Comparison of ENCODE assay signal across 10 cellular contexts in the genomic region with DNA sequence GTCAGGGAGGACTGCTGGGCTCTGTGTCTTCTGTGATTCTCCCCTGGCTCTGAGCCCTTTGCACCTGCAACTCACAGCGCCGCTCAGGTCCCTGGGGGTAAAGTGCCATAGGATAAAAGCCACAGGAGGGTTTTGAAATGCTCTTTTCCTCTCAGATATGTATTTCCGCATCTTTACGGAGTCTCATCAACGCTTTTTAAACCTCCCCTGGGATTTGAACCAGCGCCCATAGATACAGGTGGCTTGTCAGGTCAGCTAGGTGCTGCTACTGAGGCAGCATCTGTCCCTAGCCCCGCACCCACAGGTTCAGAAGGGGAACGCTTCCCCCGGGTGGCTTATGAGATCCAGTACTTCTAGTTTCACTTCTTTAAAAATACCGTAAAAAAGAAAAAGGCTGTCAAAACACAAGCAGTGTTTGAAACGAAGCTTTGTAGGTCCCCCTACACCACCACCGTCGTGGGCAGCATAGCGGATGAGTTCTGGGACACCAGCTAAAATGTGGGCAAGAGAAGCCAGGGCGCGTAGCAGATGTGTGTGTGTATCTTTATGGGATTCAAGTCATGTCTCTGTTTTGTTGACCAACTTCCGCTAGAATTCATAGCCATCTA.
DNase-seq lines count a peak whose midpoint lies in the region; ATAC-seq and TF ChIP-seq lines count a peak whose summit lies in the region.
"Had no signal": no experiment of that assay in that cellular context is flagged by ENCODE, and none has a peak within 500 bp of the region (broad histone marks: within the 10 kb centered on the region; RNA-seq: fewer than 3 reads in every experiment).

No MANE protein-coding gene starts in this region.

- H3K4me3 Mint-ChIP-seq in endodermal cell, result no peak overlapping the region

- in situ Hi-C loops in GM13977 (cut with MboI; ENCODE audit: low pct_unique_long_range_greater_than_20kb, low sequenced_read_pairs, unreplicated experiment), result loop anchor here (10.0 kb wide), 1 partner anchor 244 kb away; no protein-coding TSS in a partner anchor

- H3K36me3 ChIP-seq in endodermal cell (ENCODE audit: control insufficient read depth, insufficient read depth, low read length), result peaks cover 16% of the 10 kb centered on the region

- peak overlapping the region; percentile 52 for H3K27ac Mint-ChIP-seq in endodermal cell

- no peak for TF ChIP-seq CTCF in GM13977 (IDR thresholded peaks at IDR 0.05; ENCODE audit: extremely low read depth, insufficient read depth, missing control alignments)
- no peak for TF ChIP-seq CTCF in endodermal cell (conservative IDR thresholded peaks at IDR 0.05)

- peaks cover 5% of the 10 kb centered on the region for H3K4me1 Mint-ChIP-seq in endodermal cell

- H3K36me3 Mint-ChIP-seq in endodermal cell (ENCODE audit: low read depth), result peaks cover 30% of the 10 kb centered on the region

- no peak overlapping the region for H3K4me3 ChIP-seq in endodermal cell (ENCODE audit: low read length)

- H3K27me3 Mint-ChIP-seq in endodermal cell (ENCODE audit: insufficient read depth), result no peaks in the 10 kb centered on the region

- no peaks in the 10 kb centered on the region for H3K9me3 ChIP-seq in endodermal cell (ENCODE audit: control insufficient read depth, low read length)

- no peaks in the 10 kb centered on the region for H3K4me1 ChIP-seq in endodermal cell (ENCODE audit: control insufficient read depth, insufficient read depth, low read length)

- H3K9me3 Mint-ChIP-seq in endodermal cell, result no peaks in the 10 kb centered on the region

- 95 to 97% methylated on average over 15 to 17 of the region's 17 CpGs for WGBS in endodermal cell (ENCODE audit: insufficient coverage in 1 of 2, insufficient read length in 1 of 2), 2 experiments

- H3K27me3 ChIP-seq in endodermal cell (ENCODE audit: control insufficient read depth, insufficient read depth, low read length, poor library complexity, severe bottlenecking), result no peaks in the 10 kb centered on the region

- H3K27ac ChIP-seq in endodermal cell (ENCODE audit: low read depth, low read length), result no peak overlapping the region
- H3K27ac ChIP-seq: VCaP had no signal

- no peak overlapping the region for H3K9ac ChIP-seq in endodermal cell (ENCODE audit: extremely low read depth, low read length, poor library complexity, severe bottlenecking)

- intact Hi-C loops in left ventricle myocardium superior (cut with micrococcal nuclease), result no loop called here

- peak; percentile 87 for ATAC-seq in GM21390 (IDR thresholded peaks at IDR 0.05; ENCODE audit: unreplicated experiment)
- peak; percentile 68 for ATAC-seq in HG03457 (IDR thresholded peaks at IDR 0.05; ENCODE audit: unreplicated experiment)
- ATAC-seq in left ventricle myocardium superior, result no peak
- ATAC-seq: HCT116 had no signal

- DNase-seq in GM13977 (ENCODE audit: low spot score) (peak; percentile 76), endodermal cell (no peak), NCI-H146 (lab: John Stamatoyannopoulos, UW) (no peak), left ventricle myocardium superior (no peak), GM03348 (ENCODE audit: low spot score) (no peak), NCI-H1930 (lab: John Stamatoyannopoulos, UW) (no peak)
